In genomic region chr18:72056171-72056570, GRCh38 we compare ENCODE assay signal across 16 cellular contexts.
"Had no signal": no experiment of that assay in that cellular context is flagged by ENCODE, and none has a peak within 500 bp of the region (broad histone marks: within the 10 kb centered on the region; RNA-seq: fewer than 3 reads in every experiment).

No MANE protein-coding gene starts in this region.

- H3K27ac ChIP-seq: foreskin keratinocyte, left lung, neutrophil had no signal

- H3K36me3 ChIP-seq: left lung, neutrophil had no signal

- H3K4me1 ChIP-seq: foreskin keratinocyte, left lung had no signal

- H3K27me3 ChIP-seq: foreskin keratinocyte, left lung, neutrophil had no signal

- H3K9me3 ChIP-seq: left lung, neutrophil had no signal

- ATAC-seq: activated T-cell treated with anti-CD3 and anti-CD28 coated beads, Interleukin-2, amount 50 U/mL, for 4 hours; effector memory CD8-positive, alpha-beta T cell; foreskin keratinocyte; left lung; natural killer cell had no signal

- DNase-seq: activated CD4-positive, alpha-beta memory T cell treated with anti-CD3 and anti-CD28 coated beads, Interleukin-2, amount 10 ng/mL, durations not matched to agents 7 days and 5 days; activated CD4-positive, alpha-beta T cell treated with anti-CD3 and anti-CD28 coated beads for 4 hours; activated effector memory CD4-positive, alpha-beta T cell treated with Interleukin-2 at 50 U/mL for 16 hours; activated naive CD4-positive, alpha-beta T cell treated with anti-CD3 and anti-CD28 coated beads, Interleukin-2, amount 50 U/mL, for 16 hours; activated T-cell treated with anti-CD3 and anti-CD28 coated beads, Interleukin-2, amount 50 U/mL, for 4 hours; dermis blood vessel endothelial cell; effector memory CD8-positive, alpha-beta T cell; foreskin keratinocyte; glutamatergic neuron; hypothalamus; kidney; left lung; natural killer cell; stimulated activated CD4-positive, alpha-beta T cell treated with anti-CD3 and anti-CD28 coated beads, Interleukin-12 subunit alpha, Interleukin-12 subunit beta, amount 100 ng/mL, for 4 hours; stimulated activated CD4-positive, alpha-beta T cell treated with anti-CD3 and anti-CD28 coated beads, Interleukin-2, amount 100 ng/mL, for 24 hours had no signal

- H3K4me3 ChIP-seq: left lung had no signal
